In genomic region chr2:172878260-172878659, GRCh38 we compare ENCODE assay signal across 14 cellular contexts.
DNase-seq lines count a peak whose midpoint lies in the region; ATAC-seq and TF ChIP-seq lines count a peak whose summit lies in the region.
"Had no signal": no experiment of that assay in that cellular context is flagged by ENCODE, and none has a peak within 500 bp of the region (broad histone marks: within the 10 kb centered on the region; RNA-seq: fewer than 3 reads in every experiment).

No MANE protein-coding gene starts in this region.

- intact Hi-C loops in IMR-90 (cut with micrococcal nuclease): no loop called here

- H3K27me3 ChIP-seq in IMR-90 (ENCODE audit: control insufficient read depth, insufficient read depth, low read length): no peaks in the 10 kb centered on the region; the same call in 1 of the 2 replicates
- H3K27me3 ChIP-seq in skeletal muscle satellite cell (ENCODE audit: control insufficient read depth, insufficient read depth, low read length): peaks cover 4% of the 10 kb centered on the region

- CTCF ChIA-PET in IMR-90 (lab: Yijun Ruan, JAX): interaction anchor here (0.7 to 1.3 kb wide), 3 partner anchors 15 to 55 kb away, joined by 3 read pairs; no protein-coding TSS in a partner anchor
- CTCF ChIA-PET in T-cell (lab: Charles Lee): no interaction called here

- H3K79me1 ChIP-seq in IMR-90 (ENCODE audit: low read depth in 1 of 2, low read length in 2 of 2): no peaks in the 10 kb centered on the region; a peak in 1 of 4 replicates

- no peak overlapping the region for H3K4me3 ChIP-seq in IMR-90 (ENCODE audit: insufficient read depth, low read depth, low read length)
- no peak overlapping the region for H3K4me3 ChIP-seq in cardiac fibroblast (replicated peaks in 1 of 2; ENCODE audit: low read depth in 2 of 2, low read length in 2 of 2)
- H3K4me3 ChIP-seq in fibroblast of villous mesenchyme (ENCODE audit: low read depth, low read length): no peak overlapping the region
- no peak overlapping the region for H3K4me3 ChIP-seq in skeletal muscle satellite cell (ENCODE audit: low read length)

- no peaks in the 10 kb centered on the region for H4K20me1 ChIP-seq in IMR-90 (ENCODE audit: insufficient read depth, low read length)

- no peaks in the 10 kb centered on the region for H3K4me1 Mint-ChIP-seq in T-cell
- no peaks in the 10 kb centered on the region for H3K4me1 Mint-ChIP-seq in endothelial cell (ENCODE audit: unreplicated experiment)

- no peak overlapping the region for H4K91ac ChIP-seq in IMR-90 (ENCODE audit: insufficient read depth, low read depth, low read length)

- TF ChIP-seq CTCF in IMR-90 (conservative IDR thresholded peaks at IDR 0.05; ENCODE audit: low read depth, low read length) (no peak), cardiac fibroblast (IDR thresholded peaks at IDR 0.05; ENCODE audit: low read depth, low read length) (no peak), fibroblast of villous mesenchyme (IDR thresholded peaks at IDR 0.05; ENCODE audit: insufficient read depth, low read depth, low read length) (no peak), endothelial cell (IDR thresholded peaks at IDR 0.05; ENCODE audit: unreplicated experiment) (no peak)

- H3K9me3 Mint-ChIP-seq in T-cell (peaks cover 2 to 8% (median 7%) of the 10 kb centered on the region in 3 donors), endothelial cell (ENCODE audit: unreplicated experiment) (no peaks in the 10 kb centered on the region)

- H3K27me3 Mint-ChIP-seq in T-cell (peaks cover 10 to 15% of the 10 kb centered on the region in 2 donors), endothelial cell (ENCODE audit: unreplicated experiment) (no peaks in the 10 kb centered on the region)

- dilution Hi-C loops in IMR-90 (cut with HindIII; ENCODE audit: low sequenced_read_pairs, unreplicated experiment): no loop called here

- H3K9me3 ChIP-seq in IMR-90 (ENCODE audit: control insufficient read depth, insufficient read depth, low read length): no peaks in the 10 kb centered on the region
- no peaks in the 10 kb centered on the region for H3K9me3 ChIP-seq in skeletal muscle satellite cell (replicated peaks; ENCODE audit: low read length)

- H2AFZ ChIP-seq in IMR-90 (replicated peaks; ENCODE audit: low read length, poor library complexity): no peak overlapping the region

- no peak overlapping the region for H3K27ac ChIP-seq in IMR-90 (ENCODE audit: insufficient read depth, low read length)
- H3K27ac ChIP-seq: HL-60 had no signal

- no peak overlapping the region for H3K56ac ChIP-seq in IMR-90 (ENCODE audit: extremely low read depth, insufficient read depth, low read length)

- H4K5ac ChIP-seq in IMR-90 (ENCODE audit: low read depth, low read length): no peak overlapping the region

- no peaks in the 10 kb centered on the region for H3K36me3 ChIP-seq in IMR-90 (ENCODE audit: control insufficient read depth, insufficient read depth, low read length)
- no peaks in the 10 kb centered on the region for H3K36me3 ChIP-seq in skeletal muscle satellite cell (ENCODE audit: insufficient read depth, low read length)

- peaks cover 5% of the 10 kb centered on the region for H3K4me1 ChIP-seq in IMR-90 (ENCODE audit: control insufficient read depth, insufficient read depth, low read length)
- peaks cover 10% of the 10 kb centered on the region for H3K4me1 ChIP-seq in skeletal muscle satellite cell (ENCODE audit: control insufficient read depth, insufficient read depth, low read length)

- H3K4ac ChIP-seq in IMR-90 (ENCODE audit: low read depth, low read length): no peak overlapping the region

- H3K9me1 ChIP-seq in IMR-90 (ENCODE audit: insufficient read depth, low read length): peaks cover 3% of the 10 kb centered on the region

- TF ChIP-seq POLR2A in IMR-90 (IDR thresholded peaks at IDR 0.05; ENCODE audit: low read depth, low read length): no peak

- H2BK120ac ChIP-seq in IMR-90 (ENCODE audit: low read depth, low read length): no peak overlapping the region

- H3K18ac ChIP-seq in IMR-90 (ENCODE audit: low read depth, low read length): no peak overlapping the region

- H3K9ac ChIP-seq in IMR-90 (ENCODE audit: low read depth, low read length) (no peak overlapping the region), skeletal muscle satellite cell (ENCODE audit: low read depth, low read length) (no peak overlapping the region)

- DNase-seq in IMR-90: peak; percentile 69
- DNase-seq in cardiac fibroblast (ENCODE audit: low read depth in 2 of 2): peak; percentile 11 to 44
- peak; percentile 16 for DNase-seq in fibroblast of villous mesenchyme (ENCODE audit: low read depth)
- DNase-seq in T-cell: no peak
- no peak for DNase-seq in endothelial cell (ENCODE audit: low spot score)
- DNase-seq in NCI-H748 (lab: John Stamatoyannopoulos, UW; ENCODE audit: unreplicated experiment): no peak
- DNase-seq: C1 segment of cervical spinal cord, HCEC 1CT, NCI-H187, NCI-H345, NCI-H526 treated with DMSO at 0.1 percent for 48 hours, SHP77 had no signal

- no peak overlapping the region for H2BK5ac ChIP-seq in IMR-90 (ENCODE audit: low read depth, low read length, poor library complexity, severe bottlenecking)

- peak; percentile 54 for ATAC-seq in IMR-90 (ENCODE audit: low read depth)
- no peak for ATAC-seq in T-cell (replicated peaks in 1 of 4)

- H3K36me3 Mint-ChIP-seq in T-cell (no peaks in the 10 kb centered on the region), endothelial cell (ENCODE audit: low read depth, unreplicated experiment) (peaks cover 4% of the 10 kb centered on the region)

- no CpG with 5 or more reads among the region's 1 CpG for WGBS in IMR-90 (ENCODE audit: extremely low coverage in 2 of 2, insufficient read length in 1 of 2), 2 experiments

- BruUV-seq in IMR-90 (replicated peaks; lab: Mats Ljungman, UMichigan): no TSS peak

- no peak for TF ChIP-seq RAD21 in IMR-90 (IDR thresholded peaks at IDR 0.05; ENCODE audit: low read length)

- no peak overlapping the region for H3K27ac Mint-ChIP-seq in T-cell
- no peak overlapping the region for H3K27ac Mint-ChIP-seq in endothelial cell (ENCODE audit: unreplicated experiment)

- H2BK20ac ChIP-seq in IMR-90 (ENCODE audit: low read depth, low read length): no peak overlapping the region

- H2AK5ac ChIP-seq in IMR-90 (ENCODE audit: low read depth, low read length): no peak overlapping the region

- no peak overlapping the region for H2BK15ac ChIP-seq in IMR-90 (ENCODE audit: low read depth, low read length)

- H3K4me2 ChIP-seq in IMR-90 (ENCODE audit: low read depth, low read length) (peak overlapping the region; percentile 85; the same call in 1 of the 2 replicates), skeletal muscle satellite cell (ENCODE audit: low read length) (peak overlapping the region; percentile 6)

- no peak overlapping the region for H3K23ac ChIP-seq in IMR-90 (ENCODE audit: low read depth, low read length)

- H4K8ac ChIP-seq in IMR-90 (ENCODE audit: low read depth in 2 of 2, low read length in 2 of 2): no peak overlapping the region

- no peak overlapping the region for H3K14ac ChIP-seq in IMR-90 (replicated peaks; ENCODE audit: low read depth, low read length)

- no peak overlapping the region for H2AK9ac ChIP-seq in IMR-90 (replicated peaks; ENCODE audit: low read depth, low read length, poor library complexity)

- in situ Hi-C loops in IMR-90 (cut with MboI; ENCODE audit: low sequenced_read_pairs): no loop called here

- no peak overlapping the region for H3K4me3 Mint-ChIP-seq in T-cell
- no peak overlapping the region for H3K4me3 Mint-ChIP-seq in endothelial cell (ENCODE audit: unreplicated experiment)

- POLR2A ChIA-PET in IMR-90 (lab: Charles Lee; ENCODE audit: unreplicated experiment) (no interaction called here), T-cell (lab: Charles Lee) (no interaction called here)

TF ChIP-seq in IMR-90, 13 proteins besides CTCF, POLR2A, EP300 and RAD21:
- TF ChIP-seq ELK1 (IDR thresholded peaks at IDR 0.05; ENCODE audit: borderline replicate concordance, low read depth, low read length) (no peak), SMC3 (IDR thresholded peaks at IDR 0.05; ENCODE audit: low read depth, low read length) (no peak), MAZ (IDR thresholded peaks at IDR 0.05; ENCODE audit: borderline replicate concordance, low read depth, low read length) (no peak), USF2 (IDR thresholded peaks at IDR 0.05; ENCODE audit: low read depth, low read length) (no peak), CEBPB (IDR thresholded peaks at IDR 0.05; ENCODE audit: low read depth, low read length) (no peak), MAFK (IDR thresholded peaks at IDR 0.05; ENCODE audit: low read depth, low read length) (no peak), FOS (IDR thresholded peaks at IDR 0.05; ENCODE audit: low read depth, low read length) (no peak), RCOR1 (IDR thresholded peaks at IDR 0.05; ENCODE audit: insufficient replicate concordance, low read length) (no peak), MXI1 (IDR thresholded peaks at IDR 0.05; ENCODE audit: borderline replicate concordance, low read depth, low read length) (no peak), CHD1 (IDR thresholded peaks at IDR 0.05; ENCODE audit: low read depth, low read length) (no peak), RFX5 (IDR thresholded peaks at IDR 0.05; ENCODE audit: low read depth, low read length) (no peak), NFE2L2 (IDR thresholded peaks at IDR 0.05; ENCODE audit: low read depth, low read length) (no peak), BHLHE40 (IDR thresholded peaks at IDR 0.05; ENCODE audit: low read depth, low read length) (no peak)

Comparison
In these comparisons a context has a peak if more than half of its experiments do, and no peak if none do; other contexts are left out.
1. DNase-seq: peak in IMR-90 (single experiment), cardiac fibroblast (2 of 2) and fibroblast of villous mesenchyme (single experiment); none in T-cell (0 of 34), endothelial cell (single experiment) and NCI-H748 (single experiment).